2 cellular contexts compared by ENCODE assay signal in genomic region chr13:28100149-28101121, GRCh38.
TF ChIP-seq lines count a peak whose summit lies in the region.

Gene FLT3, minus strand, starts transcription at chr13:28100576. Its CDS starts 66 bp downstream, at chr13:28100510.

TF ChIP-seq in Ishikawa, 13 proteins besides CTCF, POLR2A, EP300 and RAD21 (continued from another document):
- TF ChIP-seq USF1 (IDR thresholded peaks at IDR 0.05) (peak; percentile 67), EGR1 (IDR thresholded peaks at IDR 0.05) (no peak), YY1 (IDR thresholded peaks at IDR 0.05; ENCODE audit: low read depth) (no peak)

TF ChIP-seq in H1, 55 proteins besides CTCF, POLR2A, EP300 and RAD21 (continued from another document):
- TF ChIP-seq HDAC2 (IDR thresholded peaks at IDR 0.05; ENCODE audit: borderline replicate concordance in 1 of 2, low read depth in 2 of 2, low read length in 2 of 2) (0 out of 4 replicates have a peak, but pooled peaks of 1 of the 2 experiments have one; percentile 66), PHF8 (conservative IDR thresholded peaks at IDR 0.05; ENCODE audit: low read depth, low read length) (peak; percentile 70), KDM4A (IDR thresholded peaks at IDR 0.05; ENCODE audit: low read depth, low read length, severe bottlenecking) (peak; percentile 98), TBP (IDR thresholded peaks at IDR 0.05; ENCODE audit: low read depth, low read length) (peak; percentile 45; the same call in 1 of the 2 replicates), E2F6 (IDR thresholded peaks at IDR 0.05) (peak; percentile 95), SUZ12 (IDR thresholded peaks at IDR 0.05; ENCODE audit: low read length) (peak; percentile 44), POLR2AphosphoS5 (IDR thresholded peaks at IDR 0.05; ENCODE audit: low read depth, low read length) (peak; percentile 48; the same call in 1 of the 2 replicates), CREB1 (IDR thresholded peaks at IDR 0.05) (peak; percentile 42), NANOG (IDR thresholded peaks at IDR 0.05; ENCODE audit: insufficient read depth, low read depth, low read length, poor library complexity, severe bottlenecking) (no peak), EZH2 (IDR thresholded peaks at IDR 0.05; ENCODE audit: low read depth, low read length, severe bottlenecking) (peak; percentile 14), CTBP2 (IDR thresholded peaks at IDR 0.05; ENCODE audit: borderline replicate concordance, insufficient read depth, insufficient read length, low read length) (peak; percentile 20), MAX (IDR thresholded peaks at IDR 0.05) (peak; percentile 96), ASH2L (IDR thresholded peaks at IDR 0.05; ENCODE audit: low read length) (peak; percentile 43)
